28 cellular contexts compared by ENCODE assay signal in genomic region chr16:86406056-86406455, GRCh38.
"Had no signal": no experiment of that assay in that cellular context is flagged by ENCODE, and none has a peak within 500 bp of the region (broad histone marks: within the 10 kb centered on the region; RNA-seq: fewer than 3 reads in every experiment).

No MANE protein-coding gene starts in this region.

- DNase-seq: activated CD4-positive, alpha-beta T cell treated with anti-CD3 and anti-CD28 coated beads, Interleukin-2, amount 10 ng/mL, durations not matched to agents 24 days and 14 days; activated CD4-positive, alpha-beta T cell treated with anti-CD3 and anti-CD28 coated beads, Interleukin-2, amount 50 U/mL, for 4 hours; activated CD8-positive, alpha-beta T cell treated with anti-CD3 and anti-CD28 coated beads for 36 hours; activated effector memory CD4-positive, alpha-beta T cell treated with anti-CD3 and anti-CD28 coated beads, Interleukin-2, amount 50 U/mL, for 16 hours; activated naive CD4-positive, alpha-beta T cell; activated naive CD4-positive, alpha-beta T cell treated with anti-CD3 and anti-CD28 coated beads, Interleukin-2, amount 50 U/mL, for 16 hours; activated naive CD8-positive, alpha-beta T cell treated with anti-CD3 and anti-CD28 coated beads for 36 hours; activated T-cell treated with anti-CD3 and anti-CD28 coated beads, Interleukin-2, amount 50 U/mL, for 1 hour; activated T-cell treated with anti-CD3 and anti-CD28 coated beads, Interleukin-2, amount 50 U/mL, for 72 hours; amniotic stem cell; Kasumi-1; KBM-7; MM.1S; MV-4-11; NCI-H1092; NCI-H1417; NCI-H146; NCI-H187; NCI-H2029 treated with DMSO at 0.1 percent for 48 hours; NCI-H2107; NCI-H2171; NCI-H2227 treated with DMSO at 0.1 percent for 48 hours; NCI-H446 treated with DMSO at 0.1 percent for 48 hours; NCI-H524; SHP77; SJCRH30 had no signal

- H3K27ac ChIP-seq: cardiac muscle cell, SJCRH30, SK-N-MC had no signal

- H3K27me3 ChIP-seq: cardiac muscle cell, SJCRH30 had no signal

- H3K4me3 ChIP-seq: cardiac muscle cell, SJCRH30, SK-N-MC had no signal

- H3K9me3 ChIP-seq: SJCRH30 had no signal

- H3K36me3 ChIP-seq: cardiac muscle cell, SJCRH30 had no signal
